1 cellular context compared by ENCODE assay signal in the genomic region with DNA sequence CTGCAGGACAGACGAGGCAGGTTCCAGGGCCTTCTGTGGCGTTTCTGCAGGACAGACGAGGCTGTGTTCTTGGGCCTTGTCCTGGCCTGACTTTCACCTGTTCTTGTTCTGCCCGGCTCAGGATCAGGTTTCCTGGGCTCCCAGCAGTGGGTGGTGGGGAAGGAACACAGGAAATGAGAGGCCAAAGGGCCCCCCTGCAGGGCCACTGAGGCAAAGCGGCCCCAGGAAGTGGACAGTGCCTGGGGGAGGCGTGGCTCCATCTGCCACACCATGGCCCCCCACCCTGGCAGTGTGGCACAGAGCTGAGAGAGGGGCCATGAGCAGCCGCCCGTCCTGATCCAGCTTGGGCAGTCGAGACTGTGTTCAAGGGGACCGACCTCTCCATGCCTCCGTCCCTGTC.
TF ChIP-seq lines count a peak whose summit lies in the region.

No MANE protein-coding gene starts in this region.

TF ChIP-seq in HepG2, 621 proteins besides CTCF, POLR2A, EP300 and RAD21:
- TF ChIP-seq ZFP62 (CRISPR knock-in tag; IDR thresholded peaks at IDR 0.05): no peak
- peak; percentile 29 for TF ChIP-seq AGO2 (optimal IDR thresholded peaks at IDR 0.05; ENCODE audit: low read depth, low read length)
TF ChIP-seq in HepG2: peak in this region for 1.
